In genomic region chr21:43146663-43147062, GRCh38 we compare ENCODE assay signal across 4 cellular contexts. TPM values are rescaled to one million over a fixed set of nuclear protein-coding genes. Genes with fewer than 3 reads are reported as not detected.
"Had no signal": no experiment of that assay in that cellular context is flagged by ENCODE, and none has a peak within 500 bp of the region (broad histone marks: within the 10 kb centered on the region; RNA-seq: fewer than 3 reads in every experiment).

No MANE protein-coding gene starts in this region.

RNA-seq across cellular contexts. Expression of gene CRYAA, which starts 22.1 kb away (rescaled TPM):
- total RNA-seq: LHCN-M2, M059J, MCF 10A, NCI-H460 had no signal
